ENCODE assay signal across 1 cellular context in genomic region chr16:88702364-88703210, GRCh38.
TF ChIP-seq lines count a peak whose summit lies in the region.

No MANE protein-coding gene starts in this region.

TF ChIP-seq in WTC11, 78 proteins besides CTCF, POLR2A, EP300 and RAD21 (continued from another document):
- no peak for TF ChIP-seq ZNF532 (CRISPR knock-in tag; IDR thresholded peaks at IDR 0.05; ENCODE audit: borderline replicate concordance)
- TF ChIP-seq ESRRA (CRISPR knock-in tag; IDR thresholded peaks at IDR 0.05; ENCODE audit: borderline replicate concordance): no peak
- no peak for TF ChIP-seq CDX4 (CRISPR knock-in tag; IDR thresholded peaks at IDR 0.05; ENCODE audit: borderline replicate concordance)
- TF ChIP-seq STAT6 (CRISPR knock-in tag; conservative IDR thresholded peaks at IDR 0.05; ENCODE audit: low read depth): no peak
